In the genomic region with DNA sequence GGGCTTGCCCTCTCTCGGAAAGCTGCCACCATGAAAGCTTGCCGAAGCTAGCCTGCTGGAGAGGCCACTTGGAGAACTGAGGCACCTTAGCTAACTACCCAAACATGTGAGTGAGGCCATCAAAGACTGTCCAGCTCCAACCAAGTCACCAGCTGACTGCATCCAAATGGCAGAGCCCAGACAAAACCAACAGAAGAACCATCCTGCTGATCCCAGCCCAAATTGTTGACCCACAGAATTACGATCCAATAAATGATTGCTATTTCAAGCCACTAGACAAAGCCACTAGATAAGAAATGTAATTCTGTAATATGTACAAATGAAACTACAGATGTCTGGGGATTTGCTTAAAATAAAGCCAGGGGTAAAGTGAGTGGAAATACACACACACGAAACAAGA, we compare ENCODE assay signal across 18 cellular contexts.
A peak's percentile ranks its signal among the peaks of the same experiment; 100 is the strongest.
DNase-seq lines count a peak whose midpoint lies in the region; ATAC-seq and TF ChIP-seq lines count a peak whose summit lies in the region.
"Had no signal": no experiment of that assay in that cellular context is flagged by ENCODE, and none has a peak within 500 bp of the region (broad histone marks: within the 10 kb centered on the region; RNA-seq: fewer than 3 reads in every experiment).

No MANE protein-coding gene starts in this region.

- H3K27me3 Mint-ChIP-seq in natural killer cell treated with Interleukin-12 subunit alpha and Interleukin-12 subunit beta and Interleukin-15 and Interleukin-18, amount 100 ng/mL, for 72 hours = no peaks in the 10 kb centered on the region
- H3K27me3 Mint-ChIP-seq in natural killer cell (ENCODE audit: low read depth in 2 of 2) (no peaks in the 10 kb centered on the region), osteocyte (ENCODE audit: unreplicated experiment) (peaks cover 24% of the 10 kb centered on the region)
- H3K27me3 Mint-ChIP-seq: CD8-positive, alpha-beta memory T cell had no signal

- peak overlapping the region; percentile 18 to 78 for H3K27ac Mint-ChIP-seq in natural killer cell treated with Interleukin-12 subunit alpha and Interleukin-12 subunit beta and Interleukin-15 and Interleukin-18, amount 100 ng/mL, for 72 hours
- no peak overlapping the region for H3K27ac Mint-ChIP-seq in natural killer cell
- no peak overlapping the region for H3K27ac Mint-ChIP-seq in osteocyte (ENCODE audit: unreplicated experiment)

- peaks cover 19 to 20% of the 10 kb centered on the region in 2 donors for H3K4me1 Mint-ChIP-seq in natural killer cell treated with Interleukin-12 subunit alpha and Interleukin-12 subunit beta and Interleukin-15 and Interleukin-18, amount 100 ng/mL, for 72 hours (ENCODE audit: low read depth in 2 of 2)
- H3K4me1 Mint-ChIP-seq in natural killer cell (peaks cover 5 to 14% of the 10 kb centered on the region in 2 donors), osteocyte (ENCODE audit: unreplicated experiment) (peaks cover 10% of the 10 kb centered on the region)

- H3K27me3 ChIP-seq in colonic mucosa = no peaks in the 10 kb centered on the region

- H3K4me3 ChIP-seq in colonic mucosa = no peak overlapping the region

- H3K36me3 Mint-ChIP-seq in natural killer cell treated with Interleukin-12 subunit alpha and Interleukin-12 subunit beta and Interleukin-15 and Interleukin-18, amount 100 ng/mL, for 72 hours = no peaks in the 10 kb centered on the region
- H3K36me3 Mint-ChIP-seq in natural killer cell (no peaks in the 10 kb centered on the region), osteocyte (ENCODE audit: unreplicated experiment) (no peaks in the 10 kb centered on the region)

- H3K4me3 Mint-ChIP-seq in natural killer cell treated with Interleukin-12 subunit alpha and Interleukin-12 subunit beta and Interleukin-15 and Interleukin-18, amount 100 ng/mL, for 72 hours = peak overlapping the region; percentile 44
- H3K4me3 Mint-ChIP-seq in natural killer cell (no peak overlapping the region), osteocyte (ENCODE audit: unreplicated experiment) (no peak overlapping the region)

- intact Hi-C loops in natural killer cell (cut with micrococcal nuclease) = loop anchor here (10.0 kb wide), 3 partner anchors 53 to 153 kb away; partner anchors contain the start of gene KLF13
- intact Hi-C loops in colonic mucosa (cut with DNase I) = loop anchor here (10.0 kb wide), 2 partner anchors 153 to 223 kb away; no protein-coding TSS in a partner anchor

- H3K36me3 ChIP-seq in colonic mucosa = no peaks in the 10 kb centered on the region

- no peak overlapping the region for H3K27ac ChIP-seq in colonic mucosa
- H3K27ac ChIP-seq: KMS-11 had no signal

- H3K9me3 Mint-ChIP-seq in natural killer cell treated with Interleukin-12 subunit alpha and Interleukin-12 subunit beta and Interleukin-15 and Interleukin-18, amount 100 ng/mL, for 72 hours = no peaks in the 10 kb centered on the region
- H3K9me3 Mint-ChIP-seq in natural killer cell (no peaks in the 10 kb centered on the region), osteocyte (ENCODE audit: unreplicated experiment) (peaks cover 5% of the 10 kb centered on the region)
- H3K9me3 Mint-ChIP-seq: CD8-positive, alpha-beta memory T cell had no signal

- ATAC-seq in natural killer cell treated with Interleukin-12 subunit alpha and Interleukin-12 subunit beta and Interleukin-15 and Interleukin-18, amount 100 ng/mL, for 72 hours = no peak
- no peak for ATAC-seq in natural killer cell
- ATAC-seq: HCT116, Panc1 had no signal

- H3K9me3 ChIP-seq in colonic mucosa = no peaks in the 10 kb centered on the region

- H3K4me1 ChIP-seq in colonic mucosa = peaks cover 8% of the 10 kb centered on the region

- TF ChIP-seq CTCF in natural killer cell (IDR thresholded peaks at IDR 0.05) = no peak
- no peak for TF ChIP-seq CTCF in colonic mucosa (IDR thresholded peaks at IDR 0.05)
- TF ChIP-seq CTCF in osteocyte (IDR thresholded peaks at IDR 0.05) = no peak
- TF ChIP-seq CTCF in GM20000 (IDR thresholded peaks at IDR 0.05; ENCODE audit: extremely low read depth, missing control alignments) = no peak

- no peak overlapping the region for H3K9ac ChIP-seq in colonic mucosa (ENCODE audit: low read depth in 2 of 2, low read length in 2 of 2)
- H3K9ac ChIP-seq: KMS-11 had no signal

- DNase-seq in natural killer cell treated with Interleukin-12 subunit alpha and Interleukin-12 subunit beta and Interleukin-15 and Interleukin-18, amount 100 ng/mL, for 72 hours (ENCODE audit: low spot score) = no peak
- DNase-seq in natural killer cell = no peak
- DNase-seq in colonic mucosa = peak; percentile 13
- peak; percentile 30 for DNase-seq in osteocyte (ENCODE audit: extremely low spot score, unreplicated experiment)
- no peak for DNase-seq in NCI-H524 treated with DMSO at 0.1 percent for 48 hours (lab: John Stamatoyannopoulos, UW)
- DNase-seq in GM20000 (ENCODE audit: low spot score) = no peak
- DNase-seq in effector CD8-positive, alpha-beta T cell (lab: John Stamatoyannopoulos, UW) = no peak
- DNase-seq: CD8-positive, alpha-beta memory T cell; IMR-90; NCI-H1105 treated with DMSO at 0.1 percent for 48 hours; NCI-H2081; NCI-H2171; NCI-H345; NCI-H524; NCI-H82 had no signal

Comparison
In these comparisons a context has a peak if more than half of its experiments do, and no peak if none do; other contexts are left out.
1. H3K27ac Mint-ChIP-seq: peak in natural killer cell treated with Interleukin-12 subunit alpha and Interleukin-12 subunit beta and Interleukin-15 and Interleukin-18, amount 100 ng/mL, for 72 hours (2 of 2); none in natural killer cell (0 of 2) and osteocyte (single experiment).
2. DNase-seq: peak in colonic mucosa (single experiment) and osteocyte (single experiment); none in natural killer cell treated with Interleukin-12 subunit alpha and Interleukin-12 subunit beta and Interleukin-15 and Interleukin-18, amount 100 ng/mL, for 72 hours (single experiment), natural killer cell (single experiment), NCI-H524 treated with DMSO at 0.1 percent for 48 hours (single experiment), GM20000 (single experiment) and effector CD8-positive, alpha-beta T cell (single experiment).